ENCODE assay signal across 13 cellular contexts in genomic region chr11:66718320-66718971, GRCh38. TPM values are rescaled to one million over a fixed set of nuclear protein-coding genes. Genes with fewer than 3 reads are reported as not detected.
DNase-seq lines count a peak whose midpoint lies in the region; ATAC-seq and TF ChIP-seq lines count a peak whose summit lies in the region.
"Had no signal": no experiment of that assay in that cellular context is flagged by ENCODE, and none has a peak within 500 bp of the region (broad histone marks: within the 10 kb centered on the region; RNA-seq: fewer than 3 reads in every experiment).

No MANE protein-coding gene starts in this region.

- H3K27ac ChIP-seq in endodermal cell (ENCODE audit: low read depth, low read length) (no peak overlapping the region), mesendoderm (ENCODE audit: low read depth, low read length) (no peak overlapping the region), upper lobe of right lung (peak overlapping the region; percentile 30)
- H3K27ac ChIP-seq: WERI-Rb-1 had no signal

- H3K56ac ChIP-seq in mesendoderm (ENCODE audit: low read length) = no peak overlapping the region

- no peak overlapping the region for H3K4me3 ChIP-seq in endodermal cell (ENCODE audit: low read length)
- H3K4me3 ChIP-seq in mesendoderm (ENCODE audit: low read length) = no peak overlapping the region
- H3K4me3 ChIP-seq in upper lobe of right lung = peak overlapping the region; percentile 23

- DNase-seq in SIG-M5 treated with dmso at 0.1 percent for 504 hours (lab: John Stamatoyannopoulos, UW; ENCODE audit: unreplicated experiment) (peak; percentile 42), SIG-M5 (lab: John Stamatoyannopoulos, UW) (no peak), endodermal cell (peak; percentile 56), mesendoderm (no peak), upper lobe of right lung (peak; percentile 84), T-helper 9 cell (no peak), CD1c-positive myeloid dendritic cell (ENCODE audit: extremely low spot score) (no peak)
- no peak for DNase-seq in activated naive CD4-positive, alpha-beta T cell (lab: John Stamatoyannopoulos, UW)
- DNase-seq: 8988T; mesenchymal stem cell; NCI-H187 treated with DMSO at 0.1 percent for 48 hours; stimulated activated CD8-positive, alpha-beta memory T cell treated with anti-CD3 and anti-CD28 coated beads, Interleukin-4, amount 100 ng/mL, for 48 hours; WERI-Rb-1 had no signal

- H3K27ac Mint-ChIP-seq in endodermal cell = peak overlapping the region; percentile 3

- no peaks in the 10 kb centered on the region for H3K79me2 ChIP-seq in mesendoderm (ENCODE audit: control insufficient read depth, insufficient read depth, low read length)

- no peak overlapping the region for H2BK120ac ChIP-seq in mesendoderm (ENCODE audit: low read depth, low read length)

- peaks cover 32% of the 10 kb centered on the region for H3K36me3 ChIP-seq in endodermal cell (ENCODE audit: control insufficient read depth, insufficient read depth, low read length)
- H3K36me3 ChIP-seq in mesendoderm (ENCODE audit: control insufficient read depth, insufficient read depth, low read length) = peaks cover 7% of the 10 kb centered on the region
- H3K36me3 ChIP-seq in upper lobe of right lung = no peaks in the 10 kb centered on the region

- H3K9ac ChIP-seq in endodermal cell (ENCODE audit: extremely low read depth, low read length, poor library complexity, severe bottlenecking) (no peak overlapping the region), mesendoderm (ENCODE audit: low read length) (peak overlapping the region; percentile 5)

- H3K27me3 Mint-ChIP-seq in endodermal cell (ENCODE audit: insufficient read depth) = no peaks in the 10 kb centered on the region

- H4K5ac ChIP-seq in mesendoderm (ENCODE audit: low read length) = no peak overlapping the region

- intact Hi-C loops in upper lobe of right lung (cut with DNase I) = no loop called here

- H3K27me3 ChIP-seq in endodermal cell (ENCODE audit: control insufficient read depth, insufficient read depth, low read length, poor library complexity, severe bottlenecking) = no peaks in the 10 kb centered on the region
- no peaks in the 10 kb centered on the region for H3K27me3 ChIP-seq in mesendoderm (ENCODE audit: insufficient read depth, low read length, poor library complexity)
- H3K27me3 ChIP-seq in upper lobe of right lung = peaks cover 10% of the 10 kb centered on the region

- H3K4me1 Mint-ChIP-seq in endodermal cell = no peaks in the 10 kb centered on the region

- H4K8ac ChIP-seq in mesendoderm (ENCODE audit: low read depth, low read length) = no peak overlapping the region

- H3K4me2 ChIP-seq in mesendoderm (ENCODE audit: low read length) = no peak overlapping the region

- H3K9me3 Mint-ChIP-seq in endodermal cell = no peaks in the 10 kb centered on the region

- peaks cover 16% of the 10 kb centered on the region for H3K36me3 Mint-ChIP-seq in endodermal cell (ENCODE audit: low read depth)

- no peaks in the 10 kb centered on the region for H3K79me1 ChIP-seq in mesendoderm (ENCODE audit: low read length)

- H3K18ac ChIP-seq in mesendoderm (ENCODE audit: low read length) = no peak overlapping the region

- no peaks in the 10 kb centered on the region for H3K4me1 ChIP-seq in endodermal cell (ENCODE audit: control insufficient read depth, insufficient read depth, low read length)
- H3K4me1 ChIP-seq in mesendoderm (ENCODE audit: control insufficient read depth, low read depth, low read length) = no peaks in the 10 kb centered on the region
- no peaks in the 10 kb centered on the region for H3K4me1 ChIP-seq in upper lobe of right lung

- TF ChIP-seq CTCF in endodermal cell (conservative IDR thresholded peaks at IDR 0.05) (no peak), upper lobe of right lung (IDR thresholded peaks at IDR 0.05) (no peak)

- no peak overlapping the region for H2AK5ac ChIP-seq in mesendoderm (ENCODE audit: low read length)

- peak; percentile 87 for ATAC-seq in upper lobe of right lung

- WGBS in endodermal cell (ENCODE audit: insufficient coverage in 1 of 2, insufficient read length in 1 of 2), 2 experiments = 93 to 97% methylated on average over 4 to 26 of the region's 26 CpGs
- WGBS in mesendoderm (ENCODE audit: extremely low coverage, insufficient coverage, low lambda C conversion rate) = no CpG with 5 or more reads among the region's 26 CpGs

- no peak overlapping the region for H2BK5ac ChIP-seq in mesendoderm (ENCODE audit: low read length)

- no peak overlapping the region for H3K4me3 Mint-ChIP-seq in endodermal cell

- no peak overlapping the region for H2BK15ac ChIP-seq in mesendoderm (replicated peaks; ENCODE audit: low read depth)

- no peaks in the 10 kb centered on the region for H3K9me3 ChIP-seq in endodermal cell (ENCODE audit: control insufficient read depth, low read length)
- no peaks in the 10 kb centered on the region for H3K9me3 ChIP-seq in upper lobe of right lung

- no peak overlapping the region for H3K23ac ChIP-seq in mesendoderm (ENCODE audit: low read length)

- no peak overlapping the region for H3K4ac ChIP-seq in mesendoderm (ENCODE audit: low read depth, low read length)

RNA-seq across cellular contexts. Expression of gene SPTBN2, which starts 10.6 kb away (rescaled TPM):
- total RNA-seq in endodermal cell (10 to 100 TPM; 36.0 to 46.0 TPM), upper lobe of right lung (8.1 TPM)
- 39.9 TPM for polyA plus RNA-seq in endodermal cell (2013, experiment 1 of 2)
- 31.3 TPM for polyA plus RNA-seq in endodermal cell (2013, experiment 2 of 2)
- polyA plus RNA-seq in mesendoderm (2013, experiment 1 of 2) = 14.9 TPM
- 15.9 TPM for polyA plus RNA-seq in mesendoderm (2013, experiment 2 of 2)

RNA-seq across cellular contexts. Expression of gene RBM4B, which starts 40.8 kb away (rescaled TPM):
- total RNA-seq in endodermal cell = 10 to 100 TPM; 23.3 to 28.5 TPM
- 48.4 TPM for polyA plus RNA-seq in endodermal cell (2013, experiment 1 of 2)
- 41.6 TPM for polyA plus RNA-seq in endodermal cell (2013, experiment 2 of 2)
- polyA plus RNA-seq in mesendoderm (2013, experiment 1 of 2) = 20.5 TPM
- 19.3 TPM for polyA plus RNA-seq in mesendoderm (2013, experiment 2 of 2)
- 9.5 TPM for total RNA-seq in upper lobe of right lung

Comparison
In these comparisons a context has a peak if more than half of its experiments do, and no peak if none do; other contexts are left out.
1. DNase-seq: peak in SIG-M5 treated with dmso at 0.1 percent for 504 hours (single experiment), endodermal cell (single experiment) and upper lobe of right lung (single experiment); none in SIG-M5 (single experiment), mesendoderm (single experiment), T-helper 9 cell (single experiment), CD1c-positive myeloid dendritic cell (single experiment) and activated naive CD4-positive, alpha-beta T cell (0 of 4).